1 cellular context compared by ENCODE assay signal in genomic region chr16:78484509-78485058, GRCh38.
TF ChIP-seq lines count a peak whose summit lies in the region.

No MANE protein-coding gene starts in this region.

TF ChIP-seq in HepG2, 621 proteins besides CTCF, POLR2A, EP300 and RAD21 (continued from another document):
- no peak for TF ChIP-seq ZNF383 (CRISPR knock-in tag; IDR thresholded peaks at IDR 0.05; ENCODE audit: borderline replicate concordance)
TF ChIP-seq in HepG2: peak in this region for 6.
